23 cellular contexts compared by ENCODE assay signal in genomic region chrX:107724653-107725052, GRCh38. TPM values are rescaled to one million over a fixed set of nuclear protein-coding genes. Genes with fewer than 3 reads are reported as not detected.
DNase-seq lines count a peak whose midpoint lies in the region; ATAC-seq, FAIRE-seq and TF ChIP-seq lines count a peak whose summit lies in the region.
"Had no signal": no experiment of that assay in that cellular context is flagged by ENCODE, and none has a peak within 500 bp of the region (broad histone marks: within the 10 kb centered on the region; RNA-seq: fewer than 3 reads in every experiment).

No MANE protein-coding gene starts in this region.

- no peak for TF ChIP-seq POLR2A in A549 (IDR thresholded peaks at IDR 0.05; ENCODE audit: low read length)

- H3K27me3 ChIP-seq in psoas muscle (ENCODE audit: insufficient read depth in 3 of 3, low read length in 2 of 3) = peaks cover 0 to 11% (median 0%) of the 10 kb centered on the region in 3 donors

- POLR2A ChIA-PET in A549 (lab: Yijun Ruan, JAX) = no interaction called here

- FAIRE-seq in A549 (lab: Jason Lieb, UNC) = no peak
- FAIRE-seq: D721Med, G401.6 had no signal

- no peak for TF ChIP-seq CTCF in A549 (IDR thresholded peaks at IDR 0.05)
- TF ChIP-seq CTCF in psoas muscle (IDR thresholded peaks at IDR 0.05) = no peak

- H3K27ac ChIP-seq in A549 = peak overlapping the region; percentile 34 to 77; a peak in 3 of 6 replicates
- peak overlapping the region; percentile 26 for H3K27ac ChIP-seq in caudate nucleus (ENCODE audit: low read depth, low read length)
- H3K27ac ChIP-seq in psoas muscle = peak overlapping the region; percentile 81
- H3K27ac ChIP-seq: BLaER1 treated with 17β-estradiol and CSF1 and Interleukin-3, amounts not matched to agents 10 nM and 100 nM; HL-60 had no signal

- H3K4me1 ChIP-seq in A549 (peaks cover 48% of the 10 kb centered on the region), psoas muscle (peaks cover 55% of the 10 kb centered on the region)

- ATAC-seq in A549 (no peak), psoas muscle (no peak), left lobe of liver (no peak)

- no peak for TF ChIP-seq RAD21 in A549 (conservative IDR thresholded peaks at IDR 0.05 in 1 of 2, IDR thresholded peaks at IDR 0.05 in 1 of 2)

- H3K4me3 ChIP-seq in A549 (no peak overlapping the region), psoas muscle (no peak overlapping the region)
- H3K4me3 ChIP-seq: BLaER1 treated with 17β-estradiol and CSF1 and Interleukin-3, amounts not matched to agents 10 nM and 100 nM had no signal

- CTCF ChIA-PET in A549 (lab: Yijun Ruan, JAX) = interaction anchor here (0.6 to 1.6 kb wide), 3 partner anchors 23 to 65 kb away, joined by 3 read pairs; partner anchors contain the start of gene TSC22D3

- intact Hi-C loops in psoas muscle (cut with DNase I) = no loop called here

- no peaks in the 10 kb centered on the region for H3K36me3 ChIP-seq in psoas muscle (ENCODE audit: insufficient read depth in 1 of 2, low read depth in 1 of 2)
- H3K36me3 ChIP-seq: BLaER1 treated with 17β-estradiol and CSF1 and Interleukin-3, amounts not matched to agents 10 nM and 100 nM had no signal

- no peak for TF ChIP-seq EP300 in A549 (IDR thresholded peaks at IDR 0.05)

- WGBS in A549 (ENCODE audit: missing lambda C conversion rate) = 92% methylated on average over 3 of the region's 3 CpGs
- 29 to 44% (median 36%) methylated on average over 3 of the region's 3 CpGs for WGBS in psoas muscle, 3 donors

- DNase-seq in A549 (ENCODE audit: low read depth in 1 of 2, low spot score in 1 of 2) (no peak), LHCN-M2 (ENCODE audit: low read depth) (peak; percentile 40), caudate nucleus (lab: John Stamatoyannopoulos, UW) (no peak), psoas muscle (no peak), foreskin melanocyte (no peak), NCI-H128 (lab: John Stamatoyannopoulos, UW; ENCODE audit: unreplicated experiment) (no peak), left lobe of liver (ENCODE audit: low spot score) (no peak)
- DNase-seq in activated CD4-positive, alpha-beta T cell treated with anti-CD3 and anti-CD28 coated beads, Interleukin-2, amount 50 U/mL, for 4 hours = no peak
- DNase-seq: H7, IMR-90, NCI-H1048, NCI-H1436 treated with DMSO at 0.1 percent for 48 hours, NCI-H2029, NCI-H2171 treated with DMSO at 0.1 percent for 48 hours, NCI-H774, RPMI8226 had no signal

- H3K9me3 ChIP-seq in A549 (no peaks in the 10 kb centered on the region), psoas muscle (no peaks in the 10 kb centered on the region)
- H3K9me3 ChIP-seq: BLaER1 treated with 17β-estradiol and CSF1 and Interleukin-3, amounts not matched to agents 10 nM and 100 nM had no signal

- no peak overlapping the region; the same call in 2 of the 3 replicates for H3K4me2 ChIP-seq in A549
- H3K4me2 ChIP-seq: BLaER1 treated with 17β-estradiol and CSF1 and Interleukin-3, amounts not matched to agents 10 nM and 100 nM had no signal

TF ChIP-seq in A549, 52 proteins besides CTCF, POLR2A, EP300 and RAD21:
- TF ChIP-seq SMC3 (IDR thresholded peaks at IDR 0.05) (no peak), MAFK (IDR thresholded peaks at IDR 0.05; ENCODE audit: partially characterized antibody) (no peak), KDM1A (IDR thresholded peaks at IDR 0.05; ENCODE audit: low read depth) (no peak), NFE2L2 (conservative IDR thresholded peaks at IDR 0.05; ENCODE audit: low read length) (no peak)

RNA-seq across cellular contexts. Expression of gene TSC22D3, which starts 50.9 kb away (rescaled TPM):
- polyA plus RNA-seq in A549 (2011; rRNA removed) (51.8 and 65.4 TPM in 2 replicates), A549 (2017; fragmentation: RNase III; extraction: RNeasy Plus Mini Kit Qiagen cat#74134 plus additional on column Dnase treatment) (10.8 to 13.3 TPM (median 12.2 TPM) in 3 replicates), psoas muscle (1,000 to 10,000 TPM in 1 of 3 donors, 100 to 1,000 TPM in 2; 467 to 1,236 (median 802) TPM)
- polyA plus RNA-seq in A549 (2012; cell fraction: cytosol; rRNA removed) = 24.0 and 25.1 TPM in 2 replicates
- 55.5 and 76.3 TPM in 2 replicates for polyA plus RNA-seq in A549 (2012; cell fraction: nucleus; rRNA removed)
- polyA minus RNA-seq in A549 (2011; rRNA and poly(A)+ RNA removed) = 31.0 and 33.9 TPM in 2 replicates
- total RNA-seq in LHCN-M2 (2014; rRNA removed) (189 and 245 TPM in 2 replicates), psoas muscle (100 to 1,000 TPM in 3 of 4 donors, 10 to 100 TPM in 1; 23.7 to 310 (median 184) TPM), left lobe of liver (139 TPM)
- polyA plus RNA-seq in LHCN-M2 (2012) = 65.4 TPM

RNA-seq across cellular contexts. Expression of gene NCBP2L, which starts 52.9 kb away (rescaled TPM):
- polyA plus RNA-seq in A549 (2011; rRNA removed) (not detected in 2 replicates), A549 (2017; fragmentation: RNase III; extraction: RNeasy Plus Mini Kit Qiagen cat#74134 plus additional on column Dnase treatment) (not detected in 3 replicates), psoas muscle (under 1 TPM in 2 of 3 donors, not detected in 1; 0.03 to 0.40 TPM)
- not detected in 2 replicates for polyA plus RNA-seq in A549 (2012; cell fraction: cytosol; rRNA removed)
- not detected in 2 replicates for polyA plus RNA-seq in A549 (2012; cell fraction: nucleus; rRNA removed)
- not detected in 2 replicates for polyA minus RNA-seq in A549 (2011; rRNA and poly(A)+ RNA removed)
- total RNA-seq in LHCN-M2 (2014; rRNA removed) (0.17 TPM in 1 of 2 replicates, not detected in the other), psoas muscle (not detected), left lobe of liver (not detected)
- not detected for polyA plus RNA-seq in LHCN-M2 (2012)
- total RNA-seq: H7, HT1080, IMR-90, MCF 10A, NCI-H460 had no signal
- polyA plus RNA-seq: IMR-90 had no signal

Comparison
In these comparisons a context has a peak if more than half of its experiments do, and no peak if none do; other contexts are left out.
1. H3K27ac ChIP-seq: peak in every context shown above with its lines; median percentile 81 in psoas muscle; 56 in A549; 26 in caudate nucleus.